Comparison of ENCODE assay signal across 2 cellular contexts in genomic region chr13:37709318-37709717, GRCh38.
A peak's percentile ranks its signal among the peaks of the same experiment; 100 is the strongest.
TF ChIP-seq lines count a peak whose summit lies in the region.

No MANE protein-coding gene starts in this region.

TF ChIP-seq in IMR-90, 13 proteins besides CTCF, POLR2A, EP300 and RAD21:
- TF ChIP-seq MAZ (IDR thresholded peaks at IDR 0.05; ENCODE audit: borderline replicate concordance, low read depth, low read length): no peak
- no peak for TF ChIP-seq BHLHE40 (IDR thresholded peaks at IDR 0.05; ENCODE audit: low read depth, low read length)
- no peak for TF ChIP-seq SMC3 (IDR thresholded peaks at IDR 0.05; ENCODE audit: low read depth, low read length)
- no peak for TF ChIP-seq RFX5 (IDR thresholded peaks at IDR 0.05; ENCODE audit: low read depth, low read length)
- no peak for TF ChIP-seq MAFK (IDR thresholded peaks at IDR 0.05; ENCODE audit: low read depth, low read length)
- TF ChIP-seq CEBPB (IDR thresholded peaks at IDR 0.05; ENCODE audit: low read depth, low read length): no peak

TF ChIP-seq in endothelial cell of umbilical vein, 7 proteins besides CTCF, POLR2A, EP300 and RAD21:
- TF ChIP-seq MAX (IDR thresholded peaks at IDR 0.05; ENCODE audit: insufficient read depth, insufficient read length): no peak
- peak; percentile 90 for TF ChIP-seq FOS (IDR thresholded peaks at IDR 0.05; ENCODE audit: borderline replicate concordance, insufficient read depth, low read length)
- TF ChIP-seq JUN (IDR thresholded peaks at IDR 0.05; ENCODE audit: borderline replicate concordance, insufficient read depth, insufficient read length, low read depth): peak; percentile 54
TF ChIP-seq in endothelial cell of umbilical vein: peak in this region for 2.
